ENCODE assay signal across 8 cellular contexts in the genomic region with DNA sequence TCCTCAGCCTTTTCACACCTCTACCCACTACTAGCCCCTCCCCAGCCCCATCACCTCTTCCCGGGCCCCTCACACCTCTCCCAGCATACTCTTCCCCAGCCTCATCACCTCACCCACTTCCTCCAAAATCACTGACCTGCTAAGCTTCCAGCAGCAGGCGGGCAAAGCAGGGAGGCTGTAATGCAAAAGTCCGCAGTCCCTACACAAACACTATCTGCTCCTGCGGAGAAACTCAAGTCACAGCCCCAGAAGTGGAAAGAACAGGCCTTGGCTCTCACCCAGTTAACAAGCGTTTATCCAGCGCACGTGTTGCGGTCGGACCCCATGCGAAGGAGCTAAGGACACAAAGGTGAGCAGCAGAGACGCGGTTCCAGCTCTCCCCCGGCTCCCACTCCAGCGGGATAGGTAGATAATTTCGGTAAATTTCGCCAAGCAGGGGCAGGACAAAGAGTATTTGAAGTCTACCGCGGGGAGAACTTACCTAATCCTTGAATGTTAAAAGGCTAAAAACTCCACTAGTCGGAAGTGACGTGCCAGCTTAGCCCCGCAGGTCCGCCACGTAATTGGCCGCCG. TPM values are rescaled to one million over a fixed set of nuclear protein-coding genes. Genes with fewer than 3 reads are reported as not detected.
A peak's percentile ranks its signal among the peaks of the same experiment; 100 is the strongest.
DNase-seq lines count a peak whose midpoint lies in the region; ATAC-seq and TF ChIP-seq lines count a peak whose summit lies in the region.

No MANE protein-coding gene starts in this region.

- H3K4me3 ChIP-seq in fibroblast of the aortic adventitia (ENCODE audit: low read depth, low read length) (peak overlapping the region; percentile 97), transverse colon (peak overlapping the region; percentile 68 to 88 (median 78))

- H3K36me3 Mint-ChIP-seq in osteocyte (ENCODE audit: unreplicated experiment) = peaks cover 15% of the 10 kb centered on the region

- no peak for TF ChIP-seq POLR2A in transverse colon (IDR thresholded peaks at IDR 0.05)

- WGBS in transverse colon (ENCODE audit: low coverage in 1 of 2), 2 donors = 0 to 1% methylated on average over 3 to 25 of the region's 25 CpGs

- intact Hi-C loops in Right ventricle myocardium inferior (cut with DNase I) (loop anchor here (2.0 kb wide), 2 partner anchors 19 to 113 kb away; a partner anchor contains a TSS), cardiac septum (cut with DNase I) (loop anchor here (5.0 kb wide), 1 partner anchor 114 kb away; a partner anchor contains a TSS), transverse colon (cut with DNase I; ENCODE audit: low total_unique reads) (loop anchor here (5.0 kb wide), 1 partner anchor 114 kb away; a partner anchor contains a TSS)

- in situ Hi-C loops in transverse colon (cut with MboI; ENCODE audit: low pct_ligation_motif_present in 1 of 4, low pct_unique_long_range_greater_than_20kb in 1 of 4, low sequenced_read_pairs in 3 of 4) = no loop called here

- no peaks in the 10 kb centered on the region for H3K9me3 ChIP-seq in transverse colon

- DNase-seq in Right ventricle myocardium inferior (ENCODE audit: missing footprints) = peak; percentile 72
- no peak for DNase-seq in cardiac septum (ENCODE audit: low spot score)
- peak; percentile 68 for DNase-seq in NCI-H748 treated with DMSO at 0.1 percent for 48 hours (lab: John Stamatoyannopoulos, UW)
- DNase-seq in activated CD8-positive, alpha-beta memory T cell treated with anti-CD3 and anti-CD28 coated beads, Interleukin-2, amount 50 U/mL, for 48 hours = peak; percentile 85
- peak; percentile 79 for DNase-seq in fibroblast of the aortic adventitia (ENCODE audit: low read depth)
- DNase-seq in osteocyte (ENCODE audit: extremely low spot score, unreplicated experiment) = no peak
- no peak for DNase-seq in transverse colon

- peak overlapping the region; percentile 97 for H3K4me3 Mint-ChIP-seq in osteocyte (ENCODE audit: unreplicated experiment)

- no peaks in the 10 kb centered on the region for H3K27me3 Mint-ChIP-seq in osteocyte (ENCODE audit: unreplicated experiment)

- no peaks in the 10 kb centered on the region for H3K27me3 ChIP-seq in transverse colon

- no peak for TF ChIP-seq EP300 in transverse colon (IDR thresholded peaks at IDR 0.05; ENCODE audit: low read depth)

- peaks cover 0 to 19% (median 0%) of the 10 kb centered on the region in 4 donors for H3K36me3 ChIP-seq in transverse colon

- TF ChIP-seq CTCF in fibroblast of the aortic adventitia (IDR thresholded peaks at IDR 0.05; ENCODE audit: insufficient read depth, low read length) (no peak), osteocyte (IDR thresholded peaks at IDR 0.05) (no peak), transverse colon (IDR thresholded peaks at IDR 0.05) (no peak)

- H3K27ac Mint-ChIP-seq in osteocyte (ENCODE audit: unreplicated experiment) = peak overlapping the region; percentile 99

- H3K27ac ChIP-seq in transverse colon = peak overlapping the region; percentile 95 to 99 (median 98)

- H3K4me1 Mint-ChIP-seq in osteocyte (ENCODE audit: unreplicated experiment) = peaks cover 55% of the 10 kb centered on the region

- ATAC-seq in Right ventricle myocardium inferior (peak; percentile 20), HG03196 (IDR thresholded peaks at IDR 0.05; ENCODE audit: unreplicated experiment) (peak; percentile 38)

- no peaks in the 10 kb centered on the region for H3K9me3 Mint-ChIP-seq in osteocyte (ENCODE audit: unreplicated experiment)

- H3K4me1 ChIP-seq in transverse colon = peaks cover 14 to 46% (median 20%) of the 10 kb centered on the region in 4 donors

RNA-seq across cellular contexts. Expression of a gene that starts 0.8 kb away (rescaled TPM):
- 8.3 TPM for total RNA-seq in Right ventricle myocardium inferior
- total RNA-seq in cardiac septum = 10.3 TPM
- 8.5 and 9.7 TPM in 2 replicates for total RNA-seq in fibroblast of the aortic adventitia (ENCODE audit: low replicate concordance)
- 11.6 and 14.8 TPM in 2 replicates for total RNA-seq in osteocyte
- 10 to 100 TPM in 2 of 4 donors, 1 to 10 TPM in 2; 7.6 to 19.1 (median 10.8) TPM for total RNA-seq in transverse colon

RNA-seq across cellular contexts. Expression of a gene that starts 19.0 kb away (rescaled TPM):
- total RNA-seq in Right ventricle myocardium inferior (33.6 TPM), cardiac septum (22.1 TPM), fibroblast of the aortic adventitia (ENCODE audit: low replicate concordance) (23.6 and 25.1 TPM in 2 replicates), osteocyte (47.5 and 48.8 TPM in 2 replicates), transverse colon (100 to 1,000 TPM in 1 of 4 donors, 10 to 100 TPM in 3; 61.9 to 246 (median 87.5) TPM)

Comparison
In these comparisons a context has a peak if more than half of its experiments do, and no peak if none do; other contexts are left out.
1. DNase-seq: peak in Right ventricle myocardium inferior (single experiment), NCI-H748 treated with DMSO at 0.1 percent for 48 hours (single experiment), activated CD8-positive, alpha-beta memory T cell treated with anti-CD3 and anti-CD28 coated beads, Interleukin-2, amount 50 U/mL, for 48 hours (single experiment) and fibroblast of the aortic adventitia (single experiment); none in cardiac septum (single experiment), osteocyte (single experiment) and transverse colon (single experiment).